Comparison of ENCODE assay signal across 9 cellular contexts in the genomic region with DNA sequence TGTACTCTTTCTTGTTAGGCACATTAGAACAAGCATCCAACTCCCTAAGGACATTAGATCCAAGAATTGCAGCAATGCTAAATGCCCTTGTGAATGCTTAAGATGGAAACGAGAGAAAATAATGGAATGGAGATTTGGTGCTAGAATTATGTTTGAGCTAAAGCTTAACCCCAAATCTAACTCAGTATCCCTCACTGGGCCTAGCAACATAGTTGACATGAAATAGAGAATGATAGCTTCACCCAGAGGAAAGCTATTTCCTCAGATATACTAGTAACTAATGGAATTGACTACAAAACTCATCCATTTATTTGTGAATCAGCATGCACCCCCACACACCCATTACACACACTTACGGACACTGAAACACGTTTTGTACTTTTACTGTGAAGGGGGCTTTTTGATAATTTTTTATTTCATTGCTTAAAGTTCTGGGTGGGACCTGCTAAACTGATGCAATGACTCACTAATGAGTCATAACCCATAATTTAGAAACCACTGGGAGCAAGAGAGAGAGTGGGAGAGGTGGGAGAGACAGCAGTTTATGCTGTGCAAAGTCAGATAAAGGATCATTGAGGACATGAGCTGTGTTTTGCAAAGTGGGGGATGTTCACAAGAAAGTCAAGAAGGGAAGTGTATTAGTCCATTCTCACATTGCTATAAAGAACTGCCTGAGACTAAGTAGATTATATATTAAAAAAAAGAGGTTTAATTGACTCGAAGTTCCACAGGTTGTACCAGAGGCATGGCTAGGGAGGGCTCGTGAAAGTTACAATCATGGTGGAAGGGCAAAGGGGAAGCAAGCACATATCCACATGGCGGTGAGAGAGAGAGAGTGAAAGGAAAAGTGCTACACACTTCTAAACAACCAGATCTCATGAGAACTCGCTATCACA.
DNase-seq lines count a peak whose midpoint lies in the region; ATAC-seq and TF ChIP-seq lines count a peak whose summit lies in the region.
"Had no signal": no experiment of that assay in that cellular context is flagged by ENCODE, and none has a peak within 500 bp of the region (broad histone marks: within the 10 kb centered on the region; RNA-seq: fewer than 3 reads in every experiment).

No MANE protein-coding gene starts in this region.

- peak overlapping the region in 1 of 2 donors; percentile 59 for H3K27ac Mint-ChIP-seq in stimulated activated naive CD8-positive, alpha-beta T cell treated with anti-CD3 and anti-CD28 coated beads, Interleukin-15, amount 100 ng/mL, for 72 hours

- no peak overlapping the region for H3K9ac ChIP-seq in PC-3 (ENCODE audit: low read length)

- H3K4me3 Mint-ChIP-seq in stimulated activated naive CD8-positive, alpha-beta T cell treated with anti-CD3 and anti-CD28 coated beads, Interleukin-15, amount 100 ng/mL, for 72 hours, result peak overlapping the region in 1 of 2 donors; percentile 43

- CTCF ChIA-PET in PC-3 (lab: Charles Lee), result no interaction called here

- peaks cover 22 to 26% of the 10 kb centered on the region in 2 donors for H3K9me3 Mint-ChIP-seq in stimulated activated naive CD8-positive, alpha-beta T cell treated with anti-CD3 and anti-CD28 coated beads, Interleukin-15, amount 100 ng/mL, for 72 hours

- DNase-seq in Right ventricle myocardium inferior (ENCODE audit: missing footprints), result no peak
- DNase-seq in left ventricle myocardium inferior, result no peak
- DNase-seq in PC-3, result peak; percentile 22
- DNase-seq in epithelial cell of esophagus (ENCODE audit: low read depth), result peak; percentile 16
- DNase-seq in stimulated activated naive CD8-positive, alpha-beta T cell treated with anti-CD3 and anti-CD28 coated beads, Interleukin-15, amount 100 ng/mL, for 72 hours, result no peak
- no peak for DNase-seq in left colon
- DNase-seq in NCI-H524 treated with DMSO at 0.1 percent for 48 hours (lab: John Stamatoyannopoulos, UW), result no peak
- DNase-seq: stimulated activated naive CD4-positive, alpha-beta T cell treated with Interleukin-2 at 50 U/mL for 16 hours had no signal

- H4K20me1 ChIP-seq in PC-3 (ENCODE audit: low read length), result no peaks in the 10 kb centered on the region

- H3K4me1 Mint-ChIP-seq in stimulated activated naive CD8-positive, alpha-beta T cell treated with anti-CD3 and anti-CD28 coated beads, Interleukin-15, amount 100 ng/mL, for 72 hours, result peaks cover 26% of the 10 kb centered on the region

- intact Hi-C loops in Right ventricle myocardium inferior (cut with DNase I) (no loop called here), left ventricle myocardium inferior (cut with micrococcal nuclease) (no loop called here), PC-3 (cut with micrococcal nuclease) (no loop called here), left colon (cut with DNase I, micrococcal nuclease) (no loop called here)

- POLR2A ChIA-PET in PC-3 (lab: Charles Lee; ENCODE audit: unreplicated experiment), result no interaction called here

- no peaks in the 10 kb centered on the region for H3K36me3 ChIP-seq in left ventricle myocardium inferior
- H3K36me3 ChIP-seq in PC-3 (ENCODE audit: low read depth, low read length), result no peaks in the 10 kb centered on the region

- H3K4me1 ChIP-seq in left ventricle myocardium inferior (no peaks in the 10 kb centered on the region), PC-3 (ENCODE audit: insufficient read depth, low read length) (no peaks in the 10 kb centered on the region)

- no peaks in the 10 kb centered on the region for H3K27me3 Mint-ChIP-seq in stimulated activated naive CD8-positive, alpha-beta T cell treated with anti-CD3 and anti-CD28 coated beads, Interleukin-15, amount 100 ng/mL, for 72 hours

- H3K9me2 ChIP-seq in PC-3 (replicated peaks; ENCODE audit: low read length), result no peaks in the 10 kb centered on the region

- H3F3A ChIP-seq in PC-3 (ENCODE audit: low read length, unreplicated experiment), result no peaks in the 10 kb centered on the region

- TF ChIP-seq CTCF in left ventricle myocardium inferior (IDR thresholded peaks at IDR 0.05; ENCODE audit: borderline replicate concordance) (no peak), PC-3 (conservative IDR thresholded peaks at IDR 0.05; ENCODE audit: low read depth, low read length) (no peak), epithelial cell of esophagus (IDR thresholded peaks at IDR 0.05; ENCODE audit: insufficient read depth, low read depth, low read length, missing control alignments) (no peak)

- H3K9me3 ChIP-seq in left ventricle myocardium inferior (replicated peaks) (peaks cover 11% of the 10 kb centered on the region), PC-3 (ENCODE audit: low read length) (no peaks in the 10 kb centered on the region)

- H3K4me3 ChIP-seq in left ventricle myocardium inferior (no peak overlapping the region), PC-3 (ENCODE audit: low read length) (no peak overlapping the region), epithelial cell of esophagus (ENCODE audit: low read length) (no peak overlapping the region)

- H3K27me3 ChIP-seq in left ventricle myocardium inferior (ENCODE audit: low read depth), result peaks cover 10% of the 10 kb centered on the region
- no peaks in the 10 kb centered on the region for H3K27me3 ChIP-seq in PC-3 (ENCODE audit: low read length)

- ATAC-seq in Right ventricle myocardium inferior (peak; percentile 59), PC-3 (no peak), HG02973 (IDR thresholded peaks at IDR 0.05; ENCODE audit: unreplicated experiment) (no peak), left colon (no peak)
- peak; percentile 80 for ATAC-seq in stimulated activated naive CD8-positive, alpha-beta T cell treated with anti-CD3 and anti-CD28 coated beads, Interleukin-15, amount 100 ng/mL, for 72 hours

- H2AFZ ChIP-seq in PC-3 (ENCODE audit: low read length), result no peak overlapping the region

- no peak overlapping the region for H3K4me2 ChIP-seq in PC-3 (ENCODE audit: low read length)

- H3K79me2 ChIP-seq in PC-3 (ENCODE audit: low read length), result no peaks in the 10 kb centered on the region

- no TSS peak for BruUV-seq in PC-3 (replicated peaks; lab: Mats Ljungman, UMichigan)

- H3K27ac ChIP-seq in left ventricle myocardium inferior (replicated peaks) (no peak overlapping the region), PC-3 (ENCODE audit: low read length) (no peak overlapping the region)

Comparison
In these comparisons a context has a peak if more than half of its experiments do, and no peak if none do; other contexts are left out.
1. ATAC-seq: peak in Right ventricle myocardium inferior (single experiment) and stimulated activated naive CD8-positive, alpha-beta T cell treated with anti-CD3 and anti-CD28 coated beads, Interleukin-15, amount 100 ng/mL, for 72 hours (single experiment); none in PC-3 (single experiment), HG02973 (single experiment) and left colon (single experiment).
2. DNase-seq: peak in PC-3 (single experiment) and epithelial cell of esophagus (single experiment); none in Right ventricle myocardium inferior (single experiment), left ventricle myocardium inferior (single experiment), stimulated activated naive CD8-positive, alpha-beta T cell treated with anti-CD3 and anti-CD28 coated beads, Interleukin-15, amount 100 ng/mL, for 72 hours (0 of 2), left colon (0 of 2) and NCI-H524 treated with DMSO at 0.1 percent for 48 hours (single experiment).